Comparison of ENCODE assay signal across 19 cellular contexts in the genomic region with DNA sequence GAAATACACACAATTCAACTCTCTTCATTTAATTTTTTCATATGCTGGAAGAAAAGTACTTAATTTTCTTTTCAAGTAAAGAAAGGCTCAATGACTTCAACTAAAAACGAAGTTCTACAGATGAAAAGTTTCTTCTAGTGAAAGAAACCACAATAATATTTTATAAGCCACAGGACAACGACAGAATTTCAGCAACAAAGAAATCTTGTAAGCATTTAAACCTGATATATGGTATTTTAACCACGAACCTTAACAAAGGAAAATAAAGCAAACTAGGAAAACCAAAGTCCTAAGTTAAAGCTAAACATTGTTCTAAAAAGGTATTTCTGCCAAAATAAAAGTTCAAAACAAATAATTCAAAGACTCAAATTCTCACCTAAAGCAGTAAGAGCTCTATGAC. TPM values are rescaled to one million over a fixed set of nuclear protein-coding genes. Genes with fewer than 3 reads are reported as not detected.
DNase-seq lines count a peak whose midpoint lies in the region; ATAC-seq, FAIRE-seq and TF ChIP-seq lines count a peak whose summit lies in the region.
"Had no signal": no experiment of that assay in that cellular context is flagged by ENCODE, and none has a peak within 500 bp of the region (broad histone marks: within the 10 kb centered on the region; RNA-seq: fewer than 3 reads in every experiment).

No MANE protein-coding gene starts in this region.

- no peak for TF ChIP-seq CTCF in Calu3 (IDR thresholded peaks at IDR 0.05; ENCODE audit: unreplicated experiment)
- TF ChIP-seq CTCF in dorsolateral prefrontal cortex (IDR thresholded peaks at IDR 0.05 in 54 of 56, conservative IDR thresholded peaks at IDR 0.05 in 2 of 56; ENCODE audit: low read depth in 1 of 56, partially characterized antibody in 56 of 56) = no peak
- TF ChIP-seq CTCF in gastrocnemius medialis (IDR thresholded peaks at IDR 0.05 in 4 of 5, conservative IDR thresholded peaks at IDR 0.05 in 1 of 5) = no peak

- H3K9me3 ChIP-seq in gastrocnemius medialis = no peaks in the 10 kb centered on the region
- H3K9me3 ChIP-seq: BLaER1 treated with 17β-estradiol and CSF1 and Interleukin-3, amounts not matched to agents 10 nM and 100 nM had no signal

- peak overlapping the region; percentile 39 for H3K27ac Mint-ChIP-seq in Calu3 (ENCODE audit: unreplicated experiment)
- H3K27ac Mint-ChIP-seq: CD8-positive, alpha-beta memory T cell; IgD-negative memory B cell had no signal

- no peaks in the 10 kb centered on the region for H3K36me3 ChIP-seq in gastrocnemius medialis

- H3K4me3 ChIP-seq in dorsolateral prefrontal cortex = no peak overlapping the region
- no peak overlapping the region for H3K4me3 ChIP-seq in gastrocnemius medialis
- H3K4me3 ChIP-seq: BLaER1 treated with 17β-estradiol and CSF1 and Interleukin-3, amounts not matched to agents 10 nM and 100 nM; GM12878; GM23248 had no signal

- BruUV-seq in Calu3 (replicated peaks; lab: Mats Ljungman, UMichigan) = no TSS peak

- DNase-seq in Calu3 = no peak
- DNase-seq in M059J (ENCODE audit: low read depth) = peak; percentile 43
- no peak for DNase-seq in dorsolateral prefrontal cortex
- DNase-seq in gastrocnemius medialis = no peak
- DNase-seq in ureter (ENCODE audit: low spot score) = no peak
- DNase-seq in nucleus accumbens (lab: John Stamatoyannopoulos, UW) = no peak
- DNase-seq in HTR-8/SVneo (ENCODE audit: insufficient read length, low spot score) = no peak
- DNase-seq: CD8-positive, alpha-beta memory T cell; GM23248; HCEC 1CT; NCI-H1436; NCI-H2081; NCI-H510A treated with DMSO at 0.1 percent for 48 hours; NCI-H82; PC-3 had no signal

- H3K4me1 Mint-ChIP-seq in Calu3 (ENCODE audit: low read depth, unreplicated experiment) = peaks cover 66% of the 10 kb centered on the region
- H3K4me1 Mint-ChIP-seq: CD8-positive, alpha-beta memory T cell had no signal

- CTCF ChIA-PET in Calu3 (lab: Charles Lee) = no interaction called here

- H3K4me3 Mint-ChIP-seq in Calu3 (ENCODE audit: low read depth, unreplicated experiment) = no peak overlapping the region
- H3K4me3 Mint-ChIP-seq: CD8-positive, alpha-beta memory T cell; IgD-negative memory B cell had no signal

- peaks cover 15% of the 10 kb centered on the region for H3K36me3 Mint-ChIP-seq in Calu3 (ENCODE audit: insufficient read depth, unreplicated experiment)
- H3K36me3 Mint-ChIP-seq: CD8-positive, alpha-beta memory T cell; IgD-negative memory B cell had no signal

- no peaks in the 10 kb centered on the region for H3K9me3 Mint-ChIP-seq in Calu3 (ENCODE audit: low read depth, unreplicated experiment)
- H3K9me3 Mint-ChIP-seq: IgD-negative memory B cell had no signal

- peaks cover 45 to 48% of the 10 kb centered on the region in 2 donors for H3K4me1 ChIP-seq in gastrocnemius medialis

- in situ Hi-C loops in gastrocnemius medialis (cut with MboI; ENCODE audit: low sequenced_read_pairs in 4 of 4) = no loop called here

- H3K27ac ChIP-seq in dorsolateral prefrontal cortex = peak overlapping the region in 51 of 59 donors; percentile 7 to 99 (median 92)
- H3K27ac ChIP-seq in gastrocnemius medialis = peak overlapping the region; percentile 32 to 96 (median 90)
- H3K27ac ChIP-seq: BLaER1 treated with 17β-estradiol and CSF1 and Interleukin-3, amounts not matched to agents 10 nM and 100 nM; GM23248 had no signal

- H3K27me3 Mint-ChIP-seq in Calu3 (ENCODE audit: unreplicated experiment) = no peaks in the 10 kb centered on the region
- H3K27me3 Mint-ChIP-seq: IgD-negative memory B cell had no signal

- ATAC-seq in gastrocnemius medialis = no peak
- ATAC-seq: GM12878, PC-3 had no signal

- H3K27me3 ChIP-seq in dorsolateral prefrontal cortex = no peaks in the 10 kb centered on the region
- H3K27me3 ChIP-seq in gastrocnemius medialis = no peaks in the 10 kb centered on the region
- H3K27me3 ChIP-seq: BLaER1 treated with 17β-estradiol and CSF1 and Interleukin-3, amounts not matched to agents 10 nM and 100 nM had no signal

- no peak for TF ChIP-seq POLR2A in gastrocnemius medialis (IDR thresholded peaks at IDR 0.05)

- intact Hi-C loops in Calu3 (cut with micrococcal nuclease; ENCODE audit: unreplicated experiment) (no loop called here), dorsolateral prefrontal cortex (cut with DNase I) (no loop called here), gastrocnemius medialis (cut with DNase I; ENCODE audit: low total_unique reads) (no loop called here)

- FAIRE-seq in HTR-8/SVneo (lab: Jason Lieb, UNC) = no peak
- FAIRE-seq: A204.1, GM12878 had no signal

RNA-seq across cellular contexts. Expression of a gene that starts 24.6 kb away (rescaled TPM):
- total RNA-seq in Calu3 (2022) (177 and 212 TPM in 2 replicates), dorsolateral prefrontal cortex (1,000 to 10,000 TPM in 3 of 120 experiments, 100 to 1,000 TPM in 117; 466 to 1,197 (median 668) TPM), gastrocnemius medialis (100 to 1,000 TPM; 114 to 219 (median 204) TPM), ureter (367 TPM)
- 136 and 179 TPM in 2 replicates for total RNA-seq in M059J (2014; rRNA removed; shearing (Covaris generic))
